1 cellular context compared by ENCODE assay signal in genomic region chr4:183407635-183408463, GRCh38.
TF ChIP-seq lines count a peak whose summit lies in the region.

No MANE protein-coding gene starts in this region.

TF ChIP-seq in K562, 482 proteins besides CTCF, POLR2A, EP300 and RAD21 (continued from another document):
- TF ChIP-seq DPF2 (IDR thresholded peaks at IDR 0.05) (0 out of 2 replicates have a peak, but pooled peaks have one; percentile 33), ZNF407 (IDR thresholded peaks at IDR 0.05; ENCODE audit: low read depth) (0 out of 2 replicates have a peak, but pooled peaks have one; percentile 16), SMARCE1 (IDR thresholded peaks at IDR 0.05) (0 out of 2 replicates have a peak, but pooled peaks have one; percentile 24), NFIC (IDR thresholded peaks at IDR 0.05) (0 out of 2 replicates have a peak, but pooled peaks have one; percentile 18), MTA1 (IDR thresholded peaks at IDR 0.05; ENCODE audit: borderline replicate concordance) (peak; percentile 76), RBFOX2 (IDR thresholded peaks at IDR 0.05; ENCODE audit: low read depth, low read length) (no peak), NR3C1 (CRISPR knock-in tag; IDR thresholded peaks at IDR 0.05) (no peak), RBM14 (IDR thresholded peaks at IDR 0.05; ENCODE audit: borderline replicate concordance, insufficient read depth, low read depth, low read length) (no peak), ZNF280B (CRISPR knock-in tag; IDR thresholded peaks at IDR 0.05) (no peak), NCOA2 (IDR thresholded peaks at IDR 0.05; ENCODE audit: partially characterized antibody in 2 of 2) (peak in 1 of 2 experiments; percentile 43), THRB (CRISPR knock-in tag; conservative IDR thresholded peaks at IDR 0.05) (peak; percentile 75; the same call in 1 of the 2 replicates), LARP7 (IDR thresholded peaks at IDR 0.05) (peak; percentile 58), TCF3 (CRISPR knock-in tag; IDR thresholded peaks at IDR 0.05) (no peak)
